ENCODE assay signal across 26 cellular contexts in genomic region chr2:98025481-98026037, GRCh38. TPM values are rescaled to one million over a fixed set of nuclear protein-coding genes. Genes with fewer than 3 reads are reported as not detected.
DNase-seq lines count a peak whose midpoint lies in the region; ATAC-seq, FAIRE-seq and TF ChIP-seq lines count a peak whose summit lies in the region.
"Had no signal": no experiment of that assay in that cellular context is flagged by ENCODE, and none has a peak within 500 bp of the region (broad histone marks: within the 10 kb centered on the region; RNA-seq: fewer than 3 reads in every experiment).

No MANE protein-coding gene starts in this region.

- peaks cover 33% of the 10 kb centered on the region for H3K4me1 Mint-ChIP-seq in activated naive CD8-positive, alpha-beta T cell treated with anti-CD3 and anti-CD28 coated beads, Interleukin-2, amount 10 ng/mL, durations not matched to agents 7 days and 5 days
- peaks cover 22% of the 10 kb centered on the region for H3K4me1 Mint-ChIP-seq in activated naive CD8-positive, alpha-beta T cell treated with anti-CD3 and anti-CD28 coated beads for 36 hours

- H3K27me3 ChIP-seq in Loucy (ENCODE audit: insufficient read depth, low read length, poor library complexity, severe bottlenecking) (no peaks in the 10 kb centered on the region), thoracic aorta (replicated peaks; ENCODE audit: insufficient read depth) (no peaks in the 10 kb centered on the region)
- H3K27me3 ChIP-seq: Peyer's patch had no signal

- no peak overlapping the region for H3K4me3 ChIP-seq in Loucy (ENCODE audit: low read length, poor library complexity, severe bottlenecking)
- H3K4me3 ChIP-seq in cardiac fibroblast (replicated peaks in 1 of 2; ENCODE audit: low read depth in 2 of 2, low read length in 2 of 2), result no peak overlapping the region
- H3K4me3 ChIP-seq in thoracic aorta, result no peak overlapping the region
- H3K4me3 ChIP-seq: A549, Peyer's patch had no signal

- H3K27ac Mint-ChIP-seq in activated naive CD8-positive, alpha-beta T cell treated with anti-CD3 and anti-CD28 coated beads, Interleukin-2, amount 10 ng/mL, durations not matched to agents 7 days and 5 days, result no peak overlapping the region
- no peak overlapping the region for H3K27ac Mint-ChIP-seq in activated naive CD8-positive, alpha-beta T cell treated with anti-CD3 and anti-CD28 coated beads for 36 hours
- H3K27ac Mint-ChIP-seq: activated T-cell treated with anti-CD3 and anti-CD28 coated beads, Interleukin-2, amount 50 U/mL, for 72 hours; CD4-positive, alpha-beta T cell; nephron had no signal

- no peak overlapping the region for H3K9ac ChIP-seq in Loucy (ENCODE audit: low read depth, low read length, poor library complexity, severe bottlenecking)
- H3K9ac ChIP-seq: parathyroid adenoma, SK-N-SH had no signal

- peaks cover 2% of the 10 kb centered on the region for H3K27me3 Mint-ChIP-seq in activated naive CD8-positive, alpha-beta T cell treated with anti-CD3 and anti-CD28 coated beads, Interleukin-2, amount 10 ng/mL, durations not matched to agents 7 days and 5 days
- peaks cover 13% of the 10 kb centered on the region for H3K27me3 Mint-ChIP-seq in activated naive CD8-positive, alpha-beta T cell treated with anti-CD3 and anti-CD28 coated beads for 36 hours

- FAIRE-seq in HTR-8/SVneo (lab: Jason Lieb, UNC), result no peak
- FAIRE-seq: A549, bronchial epithelial cell, frontal cortex, urothelium cell line had no signal

- no peaks in the 10 kb centered on the region for H3K36me3 Mint-ChIP-seq in activated naive CD8-positive, alpha-beta T cell treated with anti-CD3 and anti-CD28 coated beads, Interleukin-2, amount 10 ng/mL, durations not matched to agents 7 days and 5 days
- H3K36me3 Mint-ChIP-seq in activated naive CD8-positive, alpha-beta T cell treated with anti-CD3 and anti-CD28 coated beads for 36 hours, result no peaks in the 10 kb centered on the region

- H3K4me1 ChIP-seq in Loucy (ENCODE audit: insufficient read depth, low read length, poor library complexity, severe bottlenecking) (peaks cover 20% of the 10 kb centered on the region), thoracic aorta (ENCODE audit: control insufficient read depth in 1 of 2, low read depth in 2 of 2) (peaks cover 0 to 12% of the 10 kb centered on the region in 2 donors)
- H3K4me1 ChIP-seq: A549, parathyroid adenoma had no signal

- peak overlapping the region; percentile 71; the same call in 1 of the 2 replicates for H2AFZ ChIP-seq in Loucy (ENCODE audit: low read length)

- H3K4me2 ChIP-seq in Loucy (ENCODE audit: low read depth, low read length, poor library complexity, severe bottlenecking), result peak overlapping the region; percentile 54

- no peaks in the 10 kb centered on the region for H3F3A ChIP-seq in Loucy (ENCODE audit: low read depth)

- H3K79me2 ChIP-seq in Loucy (ENCODE audit: insufficient read depth, low read length), result no peaks in the 10 kb centered on the region
- H3K79me2 ChIP-seq: parathyroid adenoma had no signal

- peak overlapping the region; percentile 75 for H3K4me3 Mint-ChIP-seq in activated naive CD8-positive, alpha-beta T cell treated with anti-CD3 and anti-CD28 coated beads, Interleukin-2, amount 10 ng/mL, durations not matched to agents 7 days and 5 days
- H3K4me3 Mint-ChIP-seq in activated naive CD8-positive, alpha-beta T cell treated with anti-CD3 and anti-CD28 coated beads for 36 hours, result no peak overlapping the region
- H3K4me3 Mint-ChIP-seq: CD4-positive, alpha-beta T cell; nephron had no signal

- no peaks in the 10 kb centered on the region for H3K9me2 ChIP-seq in Loucy (replicated peaks; ENCODE audit: low read depth, low read length)
- H3K9me2 ChIP-seq: SK-N-SH had no signal

- H4K20me1 ChIP-seq in Loucy (ENCODE audit: insufficient read depth, low read length, poor library complexity, severe bottlenecking), result no peaks in the 10 kb centered on the region

- no peak for DNase-seq in activated naive CD8-positive, alpha-beta T cell treated with anti-CD3 and anti-CD28 coated beads, Interleukin-2, amount 10 ng/mL, durations not matched to agents 7 days and 5 days
- DNase-seq in activated naive CD8-positive, alpha-beta T cell treated with anti-CD3 and anti-CD28 coated beads for 36 hours, result no peak
- DNase-seq in cardiac fibroblast (ENCODE audit: low read depth in 2 of 2) (no peak), thoracic aorta (ENCODE audit: low spot score) (no peak), HTR-8/SVneo (ENCODE audit: insufficient read length, low spot score) (no peak)
- no peak for DNase-seq in stimulated activated CD4-positive, alpha-beta T cell treated with anti-CD3 and anti-CD28 coated beads, Interleukin-2, amount 100 ng/mL, for 48 hours
- DNase-seq: activated CD4-positive, CD25-positive, alpha-beta regulatory T cell treated with anti-CD3 and anti-CD28 coated beads, Interleukin-2, amount 50 U/mL, for 72 hours; activated T-cell treated with anti-CD3 and anti-CD28 coated beads, Interleukin-2, amount 50 U/mL, for 72 hours; CD4-positive, alpha-beta T cell; dermis blood vessel endothelial cell; mesendoderm; NCI-H1417; NCI-H2171; NCI-H748 treated with DMSO at 0.1 percent for 48 hours; Peyer's patch; SK-N-SH; T1000 had no signal

- POLR2A ChIA-PET in activated naive CD8-positive, alpha-beta T cell treated with anti-CD3 and anti-CD28 coated beads, Interleukin-2, amount 10 ng/mL, durations not matched to agents 7 days and 5 days (lab: Charles Lee), result no interaction called here

- TF ChIP-seq CTCF in Loucy (conservative IDR thresholded peaks at IDR 0.05; ENCODE audit: low read length), result no peak
- TF ChIP-seq CTCF in cardiac fibroblast (IDR thresholded peaks at IDR 0.05; ENCODE audit: low read depth, low read length), result peak; percentile 38
- TF ChIP-seq CTCF in thoracic aorta (IDR thresholded peaks at IDR 0.05), result peak; percentile 9

- no peaks in the 10 kb centered on the region for H3K36me3 ChIP-seq in Loucy (ENCODE audit: insufficient read depth, low read length)
- H3K36me3 ChIP-seq in thoracic aorta, result no peaks in the 10 kb centered on the region
- H3K36me3 ChIP-seq: Peyer's patch had no signal

- ATAC-seq in activated naive CD8-positive, alpha-beta T cell treated with anti-CD3 and anti-CD28 coated beads, Interleukin-2, amount 10 ng/mL, durations not matched to agents 7 days and 5 days (ENCODE audit: low read depth), result no peak
- ATAC-seq in thoracic aorta (ENCODE audit: insufficient number of reproducible peaks, low FRiP score, low read depth) (no peak), GM19395 (IDR thresholded peaks at IDR 0.05; ENCODE audit: unreplicated experiment) (no peak)
- ATAC-seq: A549; activated T-cell treated with anti-CD3 and anti-CD28 coated beads, Interleukin-2, amount 50 U/mL, for 72 hours had no signal

- H3K9me3 ChIP-seq in Loucy (ENCODE audit: insufficient read depth, low read depth, low read length) (no peaks in the 10 kb centered on the region), thoracic aorta (no peaks in the 10 kb centered on the region)
- H3K9me3 ChIP-seq: A549, Peyer's patch, SK-N-SH had no signal

- H3K27ac ChIP-seq in thoracic aorta, result no peak overlapping the region
- H3K27ac ChIP-seq: A549, epithelial cell of prostate, parathyroid adenoma had no signal

- no peaks in the 10 kb centered on the region for H3K9me3 Mint-ChIP-seq in activated naive CD8-positive, alpha-beta T cell treated with anti-CD3 and anti-CD28 coated beads, Interleukin-2, amount 10 ng/mL, durations not matched to agents 7 days and 5 days
- no peaks in the 10 kb centered on the region for H3K9me3 Mint-ChIP-seq in activated naive CD8-positive, alpha-beta T cell treated with anti-CD3 and anti-CD28 coated beads for 36 hours
- H3K9me3 Mint-ChIP-seq: activated T-cell treated with anti-CD3 and anti-CD28 coated beads, Interleukin-2, amount 50 U/mL, for 72 hours; CD4-positive, alpha-beta T cell had no signal

RNA-seq across cellular contexts. Expression of gene TMEM131, which starts 29.8 kb away (rescaled TPM):
- total RNA-seq in activated naive CD8-positive, alpha-beta T cell treated with anti-CD3 and anti-CD28 coated beads, Interleukin-2, amount 10 ng/mL, durations not matched to agents 7 days and 5 days, result 10 to 100 TPM; 41.1 to 44.6 TPM
- 10 to 100 TPM; 25.2 to 27.9 TPM for total RNA-seq in activated naive CD8-positive, alpha-beta T cell treated with anti-CD3 and anti-CD28 coated beads for 36 hours
- total RNA-seq in thoracic aorta, result 10 to 100 TPM; 49.5 to 52.0 TPM
